ENCODE assay signal across 9 cellular contexts in the genomic region with DNA sequence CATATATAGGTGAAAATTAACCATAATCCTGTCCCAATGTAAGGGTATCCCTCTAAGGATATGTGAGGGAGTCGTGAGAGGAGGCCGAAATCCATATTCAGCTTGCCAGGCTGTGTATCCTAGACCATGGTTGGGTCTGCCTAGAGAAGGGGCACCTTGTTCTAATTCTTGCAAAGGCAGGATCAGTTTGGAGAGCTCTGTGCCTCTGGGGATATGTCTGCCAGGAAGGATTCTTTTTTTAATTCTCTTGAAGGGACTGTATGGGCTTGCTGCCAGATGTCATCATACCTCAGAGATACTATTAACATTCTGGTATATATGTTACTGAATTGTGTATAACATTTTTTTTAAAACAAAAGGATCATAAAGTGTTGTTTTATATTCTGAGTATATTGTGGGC. TPM values are rescaled to one million over a fixed set of nuclear protein-coding genes. Genes with fewer than 3 reads are reported as not detected.
DNase-seq lines count a peak whose midpoint lies in the region; ATAC-seq, FAIRE-seq and TF ChIP-seq lines count a peak whose summit lies in the region.
"Had no signal": no experiment of that assay in that cellular context is flagged by ENCODE, and none has a peak within 500 bp of the region (broad histone marks: within the 10 kb centered on the region; RNA-seq: fewer than 3 reads in every experiment).

No MANE protein-coding gene starts in this region.

- ATAC-seq in pancreas (no peak), HG03108 (IDR thresholded peaks at IDR 0.05; ENCODE audit: unreplicated experiment) (no peak), GM18873 (IDR thresholded peaks at IDR 0.05; ENCODE audit: low FRiP score, unreplicated experiment) (no peak)

- CTCF ChIA-PET in Calu3 (lab: Charles Lee): no interaction called here

- intact Hi-C loops in Calu3 (cut with micrococcal nuclease; ENCODE audit: unreplicated experiment): loop anchor here (10.0 kb wide), 1 partner anchor 584 kb away; no protein-coding TSS in a partner anchor
- intact Hi-C loops in pancreas (cut with DNase I): no loop called here

- no peak for FAIRE-seq in pancreas (lab: Jason Lieb, UNC)

- no peaks in the 10 kb centered on the region for H3K9me3 Mint-ChIP-seq in Calu3 (ENCODE audit: low read depth, unreplicated experiment)

- H3K9me3 ChIP-seq in mucosa of rectum (ENCODE audit: control insufficient read depth in 2 of 2, low read length in 2 of 2) (no peaks in the 10 kb centered on the region), pancreas (no peaks in the 10 kb centered on the region)

- H3K4me1 ChIP-seq in mucosa of rectum (ENCODE audit: control insufficient read depth in 2 of 2, insufficient read depth in 2 of 2, low read length in 2 of 2): peaks cover 20 to 25% of the 10 kb centered on the region in 2 donors
- peaks cover 0 to 12% (median 10%) of the 10 kb centered on the region in 3 donors for H3K4me1 ChIP-seq in pancreas

- H3K4me3 Mint-ChIP-seq in Calu3 (ENCODE audit: low read depth, unreplicated experiment): peak overlapping the region; percentile 99

- BruUV-seq in Calu3 (replicated peaks; lab: Mats Ljungman, UMichigan): no TSS peak

- no peak for TF ChIP-seq CTCF in Calu3 (IDR thresholded peaks at IDR 0.05; ENCODE audit: unreplicated experiment)
- TF ChIP-seq CTCF in astrocyte of the spinal cord (IDR thresholded peaks at IDR 0.05; ENCODE audit: low read depth, low read length): no peak
- TF ChIP-seq CTCF in pancreas (IDR thresholded peaks at IDR 0.05): no peak

- H3K27me3 ChIP-seq in mucosa of rectum (ENCODE audit: control insufficient read depth in 2 of 2, insufficient read depth in 2 of 2, low read length in 2 of 2) (no peaks in the 10 kb centered on the region), pancreas (no peaks in the 10 kb centered on the region)

- H3K36me3 ChIP-seq in mucosa of rectum (ENCODE audit: control insufficient read depth in 2 of 2, insufficient read depth in 2 of 2, low read length in 2 of 2) (peaks cover 0 to 3% of the 10 kb centered on the region in 2 donors), pancreas (no peaks in the 10 kb centered on the region)

- 89 to 98% methylated on average over 2 of the region's 2 CpGs for WGBS in pancreas, 2 donors

- DNase-seq in Calu3 (peak; percentile 21), LoVo (ENCODE audit: low spot score) (peak; percentile 23), astrocyte of the spinal cord (ENCODE audit: low read depth, low spot score) (peak; percentile 36), pancreas (no peak), NCI-H748 treated with DMSO at 0.1 percent for 48 hours (lab: John Stamatoyannopoulos, UW) (no peak)
- DNase-seq: stimulated activated CD4-positive, alpha-beta T cell treated with anti-CD3 and anti-CD28 coated beads, Interleukin-4, amount 100 ng/mL, for 1 hour had no signal

- in situ Hi-C loops in astrocyte of the spinal cord (cut with HindIII; ENCODE audit: low sequenced_read_pairs): no loop called here

- peaks cover 43% of the 10 kb centered on the region for H3K36me3 Mint-ChIP-seq in Calu3 (ENCODE audit: insufficient read depth, unreplicated experiment)

- peak overlapping the region; percentile 67 for H3K4me3 ChIP-seq in astrocyte of the spinal cord (ENCODE audit: low read depth, low read length)
- H3K4me3 ChIP-seq in mucosa of rectum (ENCODE audit: low read length in 2 of 2): peak overlapping the region; percentile 79 to 94
- H3K4me3 ChIP-seq in pancreas: no peak overlapping the region

- H3K27ac ChIP-seq in mucosa of rectum (ENCODE audit: low read depth in 2 of 2, low read length in 2 of 2): peak overlapping the region; percentile 55 to 98
- no peak overlapping the region for H3K27ac ChIP-seq in pancreas

- peak overlapping the region; percentile 90 for H3K27ac Mint-ChIP-seq in Calu3 (ENCODE audit: unreplicated experiment)

- H3K4me1 Mint-ChIP-seq in Calu3 (ENCODE audit: low read depth, unreplicated experiment): peaks cover 58% of the 10 kb centered on the region

- H3K27me3 Mint-ChIP-seq in Calu3 (ENCODE audit: unreplicated experiment): no peaks in the 10 kb centered on the region

- peak overlapping the region; percentile 42 to 98 for H3K9ac ChIP-seq in mucosa of rectum (ENCODE audit: low read depth in 1 of 2, low read length in 2 of 2)

RNA-seq across cellular contexts. Expression of gene ATP1B3, which starts 2.4 kb away (rescaled TPM):
- total RNA-seq in Calu3 (2022) (140 and 157 TPM in 2 replicates), pancreas (10 to 100 TPM in 5 of 6 donors, 1 to 10 TPM in 1; 6.7 to 29.9 (median 17.6) TPM)
- 10 to 100 TPM; 24.7 to 53.0 TPM for polyA plus RNA-seq in pancreas

Comparison
In these comparisons a context has a peak if more than half of its experiments do, and no peak if none do; other contexts are left out.
1. DNase-seq: peak in Calu3 (single experiment), LoVo (single experiment) and astrocyte of the spinal cord (single experiment); none in pancreas (0 of 6) and NCI-H748 treated with DMSO at 0.1 percent for 48 hours (single experiment).
2. H3K4me3 ChIP-seq: peak in astrocyte of the spinal cord (single experiment) and mucosa of rectum (2 of 2); none in pancreas (0 of 4).
3. H3K27ac ChIP-seq: peak in mucosa of rectum (2 of 2); none in pancreas (0 of 4).